In the genomic region with DNA sequence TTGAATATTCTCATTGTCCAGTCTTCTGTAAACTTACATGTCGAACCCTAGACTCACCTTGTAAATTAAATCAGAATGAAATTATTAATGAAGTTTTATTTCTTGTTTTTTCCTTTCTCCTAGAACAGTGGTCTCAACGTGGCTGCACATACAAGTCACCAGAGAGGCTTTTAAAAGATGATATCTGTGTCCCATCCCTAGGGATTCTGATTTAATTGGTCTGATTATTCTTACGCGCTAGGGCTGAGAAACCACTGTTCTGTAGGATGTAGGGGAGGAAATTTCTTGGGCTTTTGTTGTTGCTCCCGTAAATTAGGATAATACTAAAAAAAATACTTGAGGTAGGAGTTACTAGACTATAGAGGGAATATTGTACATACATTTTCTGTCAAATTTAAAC, we compare ENCODE assay signal across 31 cellular contexts.
"Had no signal": no experiment of that assay in that cellular context is flagged by ENCODE, and none has a peak within 500 bp of the region (broad histone marks: within the 10 kb centered on the region; RNA-seq: fewer than 3 reads in every experiment).

No MANE protein-coding gene starts in this region.

- ATAC-seq: activated CD8-positive, alpha-beta T cell treated with anti-CD3 and anti-CD28 coated beads for 36 hours had no signal

- H3K4me3 Mint-ChIP-seq: activated CD4-positive, alpha-beta T cell treated with anti-CD3 and anti-CD28 coated beads, Interleukin-2, amount 10 ng/mL, durations not matched to agents 24 days and 14 days; activated CD8-positive, alpha-beta T cell treated with anti-CD3 and anti-CD28 coated beads for 36 hours; activated T-cell treated with anti-CD3 and anti-CD28 coated beads, Interleukin-2, amount 50 U/mL, for 72 hours; activated T-helper 17 cell treated with anti-CD3 and anti-CD28 coated beads, Interleukin-2, amount 50 U/mL, for 72 hours; brain had no signal

- H3K27ac Mint-ChIP-seq: activated CD4-positive, alpha-beta T cell treated with anti-CD3 and anti-CD28 coated beads, Interleukin-2, amount 10 ng/mL, durations not matched to agents 24 days and 14 days; activated CD8-positive, alpha-beta T cell treated with anti-CD3 and anti-CD28 coated beads for 36 hours; activated T-cell treated with anti-CD3 and anti-CD28 coated beads, Interleukin-2, amount 50 U/mL, for 72 hours had no signal

- DNase-seq: activated CD4-positive, alpha-beta T cell treated with anti-CD3 and anti-CD28 coated beads, Interleukin-2, amount 10 ng/mL, durations not matched to agents 24 days and 14 days; activated CD4-positive, alpha-beta T cell treated with anti-CD3 and anti-CD28 coated beads, Interleukin-2, amount 50 U/mL, for 4 hours; activated CD8-positive, alpha-beta T cell treated with anti-CD3 and anti-CD28 coated beads for 36 hours; activated effector memory CD4-positive, alpha-beta T cell treated with anti-CD3 and anti-CD28 coated beads, Interleukin-2, amount 50 U/mL, for 16 hours; activated naive CD4-positive, alpha-beta T cell; activated naive CD4-positive, alpha-beta T cell treated with anti-CD3 and anti-CD28 coated beads, Interleukin-2, amount 50 U/mL, for 16 hours; activated T-cell treated with anti-CD3 and anti-CD28 coated beads, Interleukin-2, amount 50 U/mL, for 1 hour; activated T-cell treated with anti-CD3 and anti-CD28 coated beads, Interleukin-2, amount 50 U/mL, for 72 hours; adrenal gland; caudate nucleus; cerebellar nuclear complex; NCI-H1105; NCI-H1436; NCI-H1694; NCI-H1930; NCI-H2081 treated with DMSO at 0.1 percent for 48 hours; NCI-H2171; NCI-H510A; NCI-H526; NCI-H748 treated with DMSO at 0.1 percent for 48 hours; NK-92 treated with Interleukin-12 subunit alpha and Interleukin-12 subunit beta, amount 100 ng/mL, for 24 hours; PC-3; Peyer's patch; RPMI8226; SHP77 treated with DMSO at 0.1 percent for 48 hours; T1000 had no signal

- H3K27ac ChIP-seq: adrenal gland, Peyer's patch, SJSA1 had no signal

- H3K4me3 ChIP-seq: adrenal gland, Peyer's patch, SJSA1 had no signal

- H3K27me3 Mint-ChIP-seq: activated CD4-positive, alpha-beta T cell treated with anti-CD3 and anti-CD28 coated beads, Interleukin-2, amount 10 ng/mL, durations not matched to agents 24 days and 14 days; activated CD8-positive, alpha-beta T cell treated with anti-CD3 and anti-CD28 coated beads for 36 hours; activated T-helper 17 cell treated with anti-CD3 and anti-CD28 coated beads, Interleukin-2, amount 50 U/mL, for 72 hours; brain had no signal

- H3K9me3 ChIP-seq: adrenal gland, Peyer's patch, SJSA1 had no signal

- H3K27me3 ChIP-seq: adrenal gland, Peyer's patch, SJSA1 had no signal

- H3K9me3 Mint-ChIP-seq: activated T-helper 17 cell treated with anti-CD3 and anti-CD28 coated beads, Interleukin-2, amount 50 U/mL, for 72 hours had no signal

- FAIRE-seq: astrocyte, bronchial epithelial cell had no signal

- H3K4me1 ChIP-seq: Peyer's patch had no signal
